9 cellular contexts compared by ENCODE assay signal in the genomic region with DNA sequence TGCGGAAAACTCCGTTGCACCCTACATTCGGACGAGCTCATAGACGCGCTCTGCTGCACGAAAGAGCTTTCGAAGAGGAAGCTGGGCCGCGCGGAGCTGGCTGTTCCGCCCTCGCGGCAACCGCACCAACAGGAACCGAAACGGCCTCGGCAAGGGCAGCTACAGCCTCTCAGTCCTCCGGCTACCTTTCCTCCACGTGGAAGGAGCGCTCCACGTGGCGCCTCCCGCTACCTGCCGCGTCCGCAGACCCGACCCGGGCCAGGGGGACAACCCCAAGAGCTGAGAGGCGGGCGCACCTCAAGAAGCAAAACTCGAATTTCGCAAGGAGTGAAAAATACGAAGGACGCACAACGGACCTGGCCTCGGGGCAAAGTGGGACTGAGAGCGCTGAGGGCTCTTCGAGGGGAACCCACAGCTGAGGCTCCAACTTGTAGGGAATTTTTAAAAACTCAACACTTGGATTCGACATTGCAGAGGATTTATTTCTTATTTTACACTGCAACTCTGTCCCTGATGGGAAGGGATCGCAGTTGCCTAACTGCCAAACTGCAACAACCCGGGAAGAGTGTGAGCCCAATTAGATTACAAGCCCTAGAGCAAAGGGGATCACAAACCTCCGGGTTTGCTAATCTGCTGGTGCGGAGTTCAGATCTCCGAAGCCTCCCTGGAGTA. TPM values are rescaled to one million over a fixed set of nuclear protein-coding genes. Genes with fewer than 3 reads are reported as not detected.
A peak's percentile ranks its signal among the peaks of the same experiment; 100 is the strongest.
DNase-seq lines count a peak whose midpoint lies in the region; ATAC-seq and TF ChIP-seq lines count a peak whose summit lies in the region.
"Had no signal": no experiment of that assay in that cellular context is flagged by ENCODE, and none has a peak within 500 bp of the region (broad histone marks: within the 10 kb centered on the region; RNA-seq: fewer than 3 reads in every experiment).

No MANE protein-coding gene starts in this region.

- H3K27me3 ChIP-seq in NT2/D1 (ENCODE audit: insufficient read depth, insufficient read length): peaks cover 94% of the 10 kb centered on the region

- TF ChIP-seq CTCF in cardiac fibroblast (IDR thresholded peaks at IDR 0.05; ENCODE audit: low read depth, low read length): no peak

- H3K4me1 ChIP-seq in NT2/D1 (ENCODE audit: insufficient read depth, insufficient read length): no peaks in the 10 kb centered on the region

- peak overlapping the region; percentile 64 for H3K9ac ChIP-seq in NT2/D1 (ENCODE audit: insufficient read length, low read depth)

- H3K9me3 ChIP-seq in NT2/D1 (ENCODE audit: insufficient read depth, low read length): no peaks in the 10 kb centered on the region

- ATAC-seq in HG02642 (IDR thresholded peaks at IDR 0.05; ENCODE audit: poor library complexity, unreplicated experiment): peak; percentile 94
- ATAC-seq in left colon: peak; percentile 58

- DNase-seq in NCI-H82 (lab: John Stamatoyannopoulos, UW): peak; percentile 20
- DNase-seq in NCI-H82 treated with DMSO at 0.1 percent for 48 hours (lab: John Stamatoyannopoulos, UW; ENCODE audit: unreplicated experiment): no peak
- DNase-seq in NT2/D1 (ENCODE audit: low read depth, low spot score): peak; percentile 30
- peak; percentile 52 to 56 for DNase-seq in cardiac fibroblast (ENCODE audit: low read depth in 2 of 2)
- peak; percentile 32 to 59 for DNase-seq in left colon
- DNase-seq in stimulated activated CD4-positive, alpha-beta T cell treated with anti-CD3 and anti-CD28 coated beads, Interleukin-4, amount 100 ng/mL, for 4 hours: peak; percentile 17 to 20
- no peak for DNase-seq in SHP77 (lab: John Stamatoyannopoulos, UW)

- H3K36me3 ChIP-seq in NT2/D1 (ENCODE audit: insufficient read depth, insufficient read length, low read length): no peaks in the 10 kb centered on the region

- peak overlapping the region; percentile 34 for H3K4me3 ChIP-seq in NT2/D1 (ENCODE audit: insufficient read length, low read depth)
- H3K4me3 ChIP-seq in cardiac fibroblast (replicated peaks in 1 of 2; ENCODE audit: low read depth in 2 of 2, low read length in 2 of 2): peak overlapping the region; percentile 47 to 57

- intact Hi-C loops in left colon (cut with DNase I, micrococcal nuclease): no loop called here

RNA-seq across cellular contexts. Expression of a gene that starts 1.4 kb away (rescaled TPM):
- 1 to 10 TPM in 1 of 2 donors, under 1 TPM in 1; 0.76 to 2.8 TPM for total RNA-seq in left colon
- total RNA-seq: CD4-positive, CD25-positive, alpha-beta regulatory T cell had no signal

Comparison
In these comparisons a context has a peak if more than half of its experiments do, and no peak if none do; other contexts are left out.
1. DNase-seq: peak in NCI-H82 (single experiment), NT2/D1 (single experiment), cardiac fibroblast (2 of 2), left colon (2 of 2) and stimulated activated CD4-positive, alpha-beta T cell treated with anti-CD3 and anti-CD28 coated beads, Interleukin-4, amount 100 ng/mL, for 4 hours (2 of 2); none in NCI-H82 treated with DMSO at 0.1 percent for 48 hours (single experiment) and SHP77 (0 of 2).